19 cellular contexts compared by ENCODE assay signal in the genomic region with DNA sequence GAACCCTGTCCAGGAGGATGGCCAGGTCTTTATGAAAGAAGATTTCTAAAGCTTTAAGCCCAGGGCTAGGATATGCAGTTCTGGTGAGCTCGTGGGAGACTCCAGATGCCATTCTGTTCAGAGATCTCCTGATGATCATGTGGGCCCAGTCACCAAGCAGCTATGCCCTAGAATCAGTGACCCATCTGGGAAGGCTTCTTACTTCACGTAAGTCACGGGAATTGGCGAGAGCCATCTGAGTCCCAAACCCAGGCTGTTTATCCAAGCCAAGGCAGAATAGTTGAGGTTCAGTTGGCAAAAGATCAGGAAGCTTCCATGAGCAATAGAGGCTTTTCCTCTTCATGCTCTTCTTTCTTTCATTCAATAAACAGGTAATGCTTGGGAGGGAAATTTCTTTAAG. TPM values are rescaled to one million over a fixed set of nuclear protein-coding genes. Genes with fewer than 3 reads are reported as not detected.
"Had no signal": no experiment of that assay in that cellular context is flagged by ENCODE, and none has a peak within 500 bp of the region (broad histone marks: within the 10 kb centered on the region; RNA-seq: fewer than 3 reads in every experiment).

No MANE protein-coding gene starts in this region.

- H3K9me3 Mint-ChIP-seq: activated naive CD8-positive, alpha-beta T cell treated with anti-CD3 and anti-CD28 coated beads, Interleukin-2, amount 50 U/mL, for 24 hours; activated T-helper 1 cell treated with anti-CD3 and anti-CD28 coated beads, Interleukin-12 subunit alpha, Interleukin-12 subunit beta, Interleukin-2, Interleukin-4 antibody, amounts not matched to agents 30 ng/mL and 10 ng/mL and 1 ng/mL, durations not matched to agents 14 hours and 24 hours and 36 hours; endodermal cell; stimulated activated naive CD8-positive, alpha-beta T cell treated with anti-CD3 and anti-CD28 coated beads, Interleukin-15, Interleukin-2, amounts not matched to agents 100 ng/mL and 50 ng/mL, for 24 hours had no signal

- H3K9me3 ChIP-seq: body of pancreas, heart right ventricle, left ventricle myocardium inferior, ovary, thoracic aorta had no signal

- H3K4me1 ChIP-seq: body of pancreas had no signal

- H3K4me1 Mint-ChIP-seq: activated naive CD8-positive, alpha-beta T cell treated with anti-CD3 and anti-CD28 coated beads, Interleukin-2, amount 50 U/mL, for 24 hours had no signal

- H3K4me3 Mint-ChIP-seq: activated naive CD8-positive, alpha-beta T cell treated with anti-CD3 and anti-CD28 coated beads, Interleukin-2, amount 50 U/mL, for 24 hours; activated T-helper 1 cell treated with anti-CD3 and anti-CD28 coated beads, Interleukin-12 subunit alpha, Interleukin-12 subunit beta, Interleukin-2, Interleukin-4 antibody, amounts not matched to agents 30 ng/mL and 10 ng/mL and 1 ng/mL, durations not matched to agents 14 hours and 24 hours and 36 hours; endodermal cell; stimulated activated naive CD8-positive, alpha-beta T cell treated with anti-CD3 and anti-CD28 coated beads, Interleukin-15, Interleukin-2, amounts not matched to agents 100 ng/mL and 50 ng/mL, for 24 hours had no signal

- H3K4me3 ChIP-seq: body of pancreas, heart right ventricle, left ventricle myocardium inferior, ovary, thoracic aorta had no signal

- H3K27ac Mint-ChIP-seq: activated naive CD8-positive, alpha-beta T cell treated with anti-CD3 and anti-CD28 coated beads, Interleukin-2, amount 50 U/mL, for 24 hours; activated T-helper 1 cell treated with anti-CD3 and anti-CD28 coated beads, Interleukin-12 subunit alpha, Interleukin-12 subunit beta, Interleukin-2, Interleukin-4 antibody, amounts not matched to agents 30 ng/mL and 10 ng/mL and 1 ng/mL, durations not matched to agents 14 hours and 24 hours and 36 hours; endodermal cell; stimulated activated naive CD8-positive, alpha-beta T cell treated with anti-CD3 and anti-CD28 coated beads, Interleukin-15, Interleukin-2, amounts not matched to agents 100 ng/mL and 50 ng/mL, for 24 hours had no signal

- DNase-seq: activated CD4-positive, alpha-beta T cell treated with anti-CD3 and anti-CD28 coated beads for 4 hours; activated naive CD4-positive, alpha-beta T cell; activated naive CD8-positive, alpha-beta T cell treated with anti-CD3 and anti-CD28 coated beads, Interleukin-2, amount 50 U/mL, for 24 hours; body of pancreas; cerebellar nuclear complex; dermis blood vessel endothelial cell; endodermal cell; erythroblast; heart right ventricle; islet precursor cell; left ventricle myocardium inferior; mesendoderm; ovary; stimulated activated CD4-positive, alpha-beta T cell treated with anti-CD3 and anti-CD28 coated beads, Interleukin-4, amount 100 ng/mL, for 24 hours; T-helper 1 cell had no signal

- ATAC-seq: activated naive CD8-positive, alpha-beta T cell treated with anti-CD3 and anti-CD28 coated beads, Interleukin-2, amount 50 U/mL, for 24 hours; body of pancreas; heart right ventricle had no signal

- FAIRE-seq: frontal cortex had no signal

- H3K36me3 ChIP-seq: left ventricle myocardium inferior, ovary, thoracic aorta had no signal

- H3K27me3 ChIP-seq: body of pancreas, ovary had no signal

- H3K27ac ChIP-seq: body of pancreas, heart right ventricle, left ventricle myocardium inferior, ovary, thoracic aorta had no signal

RNA-seq across cellular contexts. Expression of gene ANTXR1, which starts 23.9 kb away (rescaled TPM):
- total RNA-seq: activated T-helper 1 cell treated with anti-CD3 and anti-CD28 coated beads, Interleukin-12 subunit alpha, Interleukin-12 subunit beta, Interleukin-2, Interleukin-4 antibody, amounts not matched to agents 30 ng/mL and 10 ng/mL and 1 ng/mL, durations not matched to agents 14 hours and 24 hours and 36 hours had no signal
